1 cellular context compared by ENCODE assay signal in the genomic region with DNA sequence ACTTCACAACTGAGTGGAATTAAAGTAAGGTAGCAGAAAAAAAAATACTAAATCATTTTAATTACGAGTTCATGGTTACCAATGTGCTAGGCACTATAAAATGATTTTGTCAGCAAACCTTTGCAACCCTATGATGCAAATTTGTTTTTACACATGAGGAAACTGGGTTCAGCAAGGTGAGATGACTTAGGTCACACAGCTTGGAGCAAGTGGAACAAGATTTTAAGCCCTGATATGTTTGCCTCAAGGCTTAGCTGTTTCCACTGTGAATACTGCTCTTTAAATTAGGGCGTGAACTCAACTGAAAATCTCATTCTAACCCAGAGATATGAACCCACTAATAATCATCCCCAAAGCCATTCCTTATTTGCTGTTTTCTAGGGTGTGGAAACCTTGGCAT.
TF ChIP-seq lines count a peak whose summit lies in the region.

No MANE protein-coding gene starts in this region.

TF ChIP-seq in A549, 52 proteins besides CTCF, POLR2A, EP300 and RAD21 (continued from another document):
- TF ChIP-seq, protein P1, sequence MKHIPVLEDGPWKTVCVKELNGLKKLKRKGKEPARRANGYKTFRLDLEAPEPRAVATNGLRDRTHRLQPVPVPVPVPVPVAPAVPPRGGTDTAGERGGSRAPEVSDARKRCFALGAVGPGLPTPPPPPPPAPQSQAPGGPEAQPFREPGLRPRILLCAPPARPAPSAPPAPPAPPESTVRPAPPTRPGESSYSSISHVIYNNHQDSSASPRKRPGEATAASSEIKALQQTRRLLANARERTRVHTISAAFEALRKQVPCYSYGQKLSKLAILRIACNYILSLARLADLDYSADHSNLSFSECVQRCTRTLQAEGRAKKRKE (CRISPR knock-in tag; IDR thresholded peaks at IDR 0.05; ENCODE audit: low read depth), result no peak
- TF ChIP-seq CHD2 (IDR thresholded peaks at IDR 0.05; ENCODE audit: low read length, partially characterized antibody) (no peak), HOXB13 (CRISPR knock-in tag; IDR thresholded peaks at IDR 0.05; ENCODE audit: low read depth) (no peak), RFX5 (IDR thresholded peaks at IDR 0.05) (no peak), SREBF2 (IDR thresholded peaks at IDR 0.05) (no peak), KDM5A (IDR thresholded peaks at IDR 0.05) (no peak), EHMT2 (IDR thresholded peaks at IDR 0.05; ENCODE audit: low read depth) (no peak), RCOR1 (IDR thresholded peaks at IDR 0.05; ENCODE audit: low read depth, low read length) (no peak), HDAC2 (IDR thresholded peaks at IDR 0.05) (no peak), BHLHE40 (IDR thresholded peaks at IDR 0.05; ENCODE audit: low read depth, low read length) (no peak), CBX2 (IDR thresholded peaks at IDR 0.05; ENCODE audit: borderline replicate concordance, low read depth) (no peak), ZSCAN20 (CRISPR knock-in tag; IDR thresholded peaks at IDR 0.05) (no peak), CHD4 (IDR thresholded peaks at IDR 0.05; ENCODE audit: borderline replicate concordance) (no peak)
- TF ChIP-seq, protein P2, sequence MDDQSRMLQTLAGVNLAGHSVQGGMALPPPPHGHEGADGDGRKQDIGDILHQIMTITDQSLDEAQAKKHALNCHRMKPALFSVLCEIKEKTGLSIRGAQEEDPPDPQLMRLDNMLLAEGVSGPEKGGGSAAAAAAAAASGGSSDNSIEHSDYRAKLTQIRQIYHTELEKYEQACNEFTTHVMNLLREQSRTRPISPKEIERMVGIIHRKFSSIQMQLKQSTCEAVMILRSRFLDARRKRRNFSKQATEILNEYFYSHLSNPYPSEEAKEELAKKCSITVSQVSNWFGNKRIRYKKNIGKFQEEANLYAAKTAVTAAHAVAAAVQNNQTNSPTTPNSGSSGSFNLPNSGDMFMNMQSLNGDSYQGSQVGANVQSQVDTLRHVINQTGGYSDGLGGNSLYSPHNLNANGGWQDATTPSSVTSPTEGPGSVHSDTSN (IDR thresholded peaks at IDR 0.05), result no peak
- TF ChIP-seq, protein P3, sequence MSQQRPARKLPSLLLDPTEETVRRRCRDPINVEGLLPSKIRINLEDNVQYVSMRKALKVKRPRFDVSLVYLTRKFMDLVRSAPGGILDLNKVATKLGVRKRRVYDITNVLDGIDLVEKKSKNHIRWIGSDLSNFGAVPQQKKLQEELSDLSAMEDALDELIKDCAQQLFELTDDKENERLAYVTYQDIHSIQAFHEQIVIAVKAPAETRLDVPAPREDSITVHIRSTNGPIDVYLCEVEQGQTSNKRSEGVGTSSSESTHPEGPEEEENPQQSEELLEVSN (IDR thresholded peaks at IDR 0.05; ENCODE audit: borderline replicate concordance, low read depth), result no peak
